In the genomic region with DNA sequence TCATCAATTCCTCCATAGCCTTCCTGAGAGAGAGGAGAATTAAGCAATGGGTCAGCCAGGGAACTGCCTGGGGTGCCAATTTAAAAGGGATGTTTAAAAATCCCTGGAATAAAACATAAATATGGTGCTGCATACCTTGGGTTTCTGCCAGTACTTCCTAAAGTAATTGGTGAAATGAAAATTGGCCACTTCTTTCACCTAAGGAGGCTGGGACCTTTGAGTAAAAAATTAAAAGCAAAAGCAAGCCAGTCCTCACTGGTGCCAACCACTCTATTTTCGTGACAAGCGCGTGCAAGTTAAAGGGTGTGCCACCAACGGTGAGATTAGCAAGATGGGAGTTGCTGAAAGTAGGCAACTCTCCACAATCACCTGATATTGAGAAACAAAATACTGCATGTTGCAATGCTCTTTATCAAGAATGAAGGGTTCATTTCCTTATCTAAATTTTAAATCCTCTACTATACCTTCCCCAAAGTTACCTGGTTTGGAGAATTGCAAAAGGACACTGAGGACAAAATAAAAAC, we compare ENCODE assay signal across 20 cellular contexts. TPM values are rescaled to one million over a fixed set of nuclear protein-coding genes. Genes with fewer than 3 reads are reported as not detected.
"Had no signal": no experiment of that assay in that cellular context is flagged by ENCODE, and none has a peak within 500 bp of the region (broad histone marks: within the 10 kb centered on the region; RNA-seq: fewer than 3 reads in every experiment).

No MANE protein-coding gene starts in this region.

- H3K27me3 ChIP-seq: body of pancreas, gastrocnemius medialis, ovary, sigmoid colon, thyroid gland had no signal

- H3K4me3 Mint-ChIP-seq: activated CD8-positive, alpha-beta T cell treated with anti-CD3 and anti-CD28 coated beads for 36 hours; activated naive CD8-positive, alpha-beta T cell; activated T-cell treated with anti-CD3 and anti-CD28 coated beads, Interleukin-2, amount 50 U/mL, for 4 hours; central memory CD8-positive, alpha-beta T cell; neural crest cell; WTC11 had no signal

- H3K27me3 Mint-ChIP-seq: activated naive CD8-positive, alpha-beta T cell had no signal

- H3K4me3 ChIP-seq: body of pancreas, coronary artery, gastrocnemius medialis, heart right ventricle, lower lobe of right lung, ovary, sigmoid colon, thyroid gland had no signal

- ATAC-seq: activated CD8-positive, alpha-beta T cell treated with anti-CD3 and anti-CD28 coated beads for 36 hours; activated T-cell treated with anti-CD3 and anti-CD28 coated beads, Interleukin-2, amount 50 U/mL, for 4 hours; body of pancreas; gastrocnemius medialis; heart right ventricle; left cardiac atrium; WTC11 had no signal

- H3K4me1 Mint-ChIP-seq: central memory CD8-positive, alpha-beta T cell; neural crest cell; WTC11 had no signal

- H3K9me3 ChIP-seq: body of pancreas, gastrocnemius medialis, heart right ventricle, lower lobe of right lung, ovary, sigmoid colon, thyroid gland had no signal

- H3K36me3 Mint-ChIP-seq: activated naive CD8-positive, alpha-beta T cell; WTC11 had no signal

- H3K9me3 Mint-ChIP-seq: activated CD8-positive, alpha-beta T cell treated with anti-CD3 and anti-CD28 coated beads for 36 hours; activated T-cell treated with anti-CD3 and anti-CD28 coated beads, Interleukin-2, amount 50 U/mL, for 4 hours; central memory CD8-positive, alpha-beta T cell; neural crest cell; WTC11 had no signal

- DNase-seq: activated CD4-positive, alpha-beta T cell treated with anti-CD3 and anti-CD28 coated beads for 4 hours; activated CD8-positive, alpha-beta T cell treated with anti-CD3 and anti-CD28 coated beads for 36 hours; activated effector memory CD4-positive, alpha-beta T cell treated with Interleukin-2 at 50 U/mL for 16 hours; activated T-cell treated with anti-CD3 and anti-CD28 coated beads, Interleukin-2, amount 50 U/mL, for 4 hours; amygdala; body of pancreas; gastrocnemius medialis; heart right ventricle; left cardiac atrium; lower lobe of right lung; ovary; sigmoid colon; stimulated activated CD4-positive, alpha-beta T cell treated with anti-CD3 and anti-CD28 coated beads, Interleukin-1b, Interleukin-23, amount 100 ng/mL, for 48 hours; T-helper 2 cell; thyroid gland had no signal

- H3K36me3 ChIP-seq: gastrocnemius medialis, heart right ventricle, lower lobe of right lung, ovary, sigmoid colon, thyroid gland had no signal

- H3K27ac ChIP-seq: body of pancreas, coronary artery, gastrocnemius medialis, heart right ventricle, lower lobe of right lung, ovary, sigmoid colon, thyroid gland had no signal

- H3K4me1 ChIP-seq: body of pancreas, gastrocnemius medialis, heart right ventricle, lower lobe of right lung, sigmoid colon, thyroid gland had no signal

- H3K27ac Mint-ChIP-seq: activated CD8-positive, alpha-beta T cell treated with anti-CD3 and anti-CD28 coated beads for 36 hours; activated naive CD8-positive, alpha-beta T cell; WTC11 had no signal

RNA-seq across cellular contexts. Expression of gene RTL9, which starts 19.7 kb away (rescaled TPM):
- total RNA-seq: activated CD8-positive, alpha-beta T cell treated with anti-CD3 and anti-CD28 coated beads for 36 hours; activated T-cell treated with anti-CD3 and anti-CD28 coated beads, Interleukin-2, amount 50 U/mL, for 4 hours; body of pancreas; lower lobe of right lung had no signal
